24 cellular contexts compared by ENCODE assay signal in genomic region chr1:86453664-86454063, GRCh38. TPM values are rescaled to one million over a fixed set of nuclear protein-coding genes. Genes with fewer than 3 reads are reported as not detected.
"Had no signal": no experiment of that assay in that cellular context is flagged by ENCODE, and none has a peak within 500 bp of the region (broad histone marks: within the 10 kb centered on the region; RNA-seq: fewer than 3 reads in every experiment).

No MANE protein-coding gene starts in this region.

- H3K27ac Mint-ChIP-seq: naive thymus-derived CD4-positive, alpha-beta T cell; nephron progenitor cell; stimulated activated naive CD8-positive, alpha-beta T cell treated with anti-CD3 and anti-CD28 coated beads, Interleukin-15, Interleukin-2, amounts not matched to agents 100 ng/mL and 50 ng/mL, for 24 hours had no signal

- H3K27me3 Mint-ChIP-seq: stimulated activated naive CD8-positive, alpha-beta T cell treated with anti-CD3 and anti-CD28 coated beads, Interleukin-15, Interleukin-2, amounts not matched to agents 100 ng/mL and 50 ng/mL, for 24 hours had no signal

- H3K27ac ChIP-seq: dorsolateral prefrontal cortex, parathyroid adenoma, prostate gland, sigmoid colon, skin epidermis, tibial artery, upper lobe of left lung, uterus had no signal

- H3K4me3 ChIP-seq: dorsolateral prefrontal cortex, prostate gland, sigmoid colon, skin epidermis, tibial artery, upper lobe of left lung, uterus had no signal

- ATAC-seq: left lobe of liver; naive thymus-derived CD4-positive, alpha-beta T cell had no signal

- H3K36me3 ChIP-seq: prostate gland, sigmoid colon, tibial artery, upper lobe of left lung, uterus had no signal

- H3K36me3 Mint-ChIP-seq: naive thymus-derived CD4-positive, alpha-beta T cell had no signal

- H2AFZ ChIP-seq: parathyroid adenoma had no signal

- H3K4me1 ChIP-seq: parathyroid adenoma, prostate gland, sigmoid colon, tibial artery, upper lobe of left lung, uterus had no signal

- H3K27me3 ChIP-seq: dorsolateral prefrontal cortex, sigmoid colon, tibial artery, upper lobe of left lung, uterus had no signal

- H3K9ac ChIP-seq: parathyroid adenoma had no signal

- H3K79me2 ChIP-seq: parathyroid adenoma had no signal

- H3K4me3 Mint-ChIP-seq: naive thymus-derived CD4-positive, alpha-beta T cell; nephron progenitor cell; stimulated activated naive CD8-positive, alpha-beta T cell treated with anti-CD3 and anti-CD28 coated beads, Interleukin-15, Interleukin-2, amounts not matched to agents 100 ng/mL and 50 ng/mL, for 24 hours had no signal

- H3K4me1 Mint-ChIP-seq: naive thymus-derived CD4-positive, alpha-beta T cell; nephron progenitor cell had no signal

- DNase-seq: cortex of kidney; dorsolateral prefrontal cortex; effector CD8-positive, alpha-beta T cell; foreskin melanocyte; head of caudate nucleus; hippocampal formation; mammary epithelial cell; naive thymus-derived CD4-positive, alpha-beta T cell; nephron progenitor cell; retina; sigmoid colon; tibial artery; upper lobe of left lung; uterus had no signal

- H3K9me3 Mint-ChIP-seq: naive thymus-derived CD4-positive, alpha-beta T cell; nephron progenitor cell; stimulated activated naive CD8-positive, alpha-beta T cell treated with anti-CD3 and anti-CD28 coated beads, Interleukin-15, Interleukin-2, amounts not matched to agents 100 ng/mL and 50 ng/mL, for 24 hours had no signal

- FAIRE-seq: islet of Langerhans had no signal

- H3K9me3 ChIP-seq: prostate gland, sigmoid colon, tibial artery, upper lobe of left lung, uterus had no signal

RNA-seq across cellular contexts. Expression of gene CLCA1, which starts 15.1 kb away (rescaled TPM):
- total RNA-seq: lower leg skin; mammary epithelial cell; mononuclear cell; naive thymus-derived CD4-positive, alpha-beta T cell; omental fat pad; temporal lobe had no signal
- polyA plus RNA-seq: mammary epithelial cell; naive thymus-derived CD4-positive, alpha-beta T cell had no signal

RNA-seq across cellular contexts. Expression of gene CLCA2, which starts 29.7 kb away (rescaled TPM):
- total RNA-seq: left lobe of liver; mononuclear cell; naive thymus-derived CD4-positive, alpha-beta T cell; sigmoid colon; uterus had no signal
- polyA plus RNA-seq: naive thymus-derived CD4-positive, alpha-beta T cell had no signal
